ENCODE assay signal across 19 cellular contexts in the genomic region with DNA sequence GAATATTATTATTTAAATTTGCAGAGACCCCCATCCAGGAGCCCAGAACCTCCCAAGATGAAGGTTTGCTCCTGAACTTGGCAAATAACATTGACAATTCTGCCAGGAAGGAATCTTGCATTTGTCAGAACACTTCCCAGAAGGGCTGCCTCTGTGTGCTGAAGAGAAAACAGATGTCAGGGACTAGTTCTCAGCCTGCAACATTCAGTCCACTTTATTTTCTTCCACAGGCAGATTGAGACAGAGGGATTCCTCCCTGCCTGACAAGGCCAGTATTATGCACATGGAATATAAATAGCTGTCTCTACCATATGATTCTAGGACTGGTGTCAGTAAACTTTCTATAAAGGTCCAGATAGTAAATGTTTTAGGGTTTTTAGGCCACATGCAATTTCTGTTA.
DNase-seq lines count a peak whose midpoint lies in the region; ATAC-seq and TF ChIP-seq lines count a peak whose summit lies in the region.
"Had no signal": no experiment of that assay in that cellular context is flagged by ENCODE, and none has a peak within 500 bp of the region (broad histone marks: within the 10 kb centered on the region; RNA-seq: fewer than 3 reads in every experiment).

No MANE protein-coding gene starts in this region.

- H3K4me2 ChIP-seq in OCI-LY1 (ENCODE audit: low read length) (no peak overlapping the region), skeletal muscle satellite cell (ENCODE audit: low read length) (no peak overlapping the region)

- H3K4me1 ChIP-seq in OCI-LY1 (ENCODE audit: insufficient read depth, low read length, severe bottlenecking) (peaks cover 11% of the 10 kb centered on the region), skeletal muscle satellite cell (ENCODE audit: control insufficient read depth, insufficient read depth, low read length) (peaks cover 79% of the 10 kb centered on the region)
- H3K4me1 ChIP-seq: HAP-1 had no signal

- no peak overlapping the region for H3K9ac ChIP-seq in OCI-LY1 (ENCODE audit: low read length)
- peak overlapping the region; percentile 66 for H3K9ac ChIP-seq in skeletal muscle satellite cell (ENCODE audit: low read depth, low read length)

- H3K36me3 ChIP-seq in OCI-LY1 (ENCODE audit: insufficient read depth, low read length) = no peaks in the 10 kb centered on the region
- peaks cover 3% of the 10 kb centered on the region for H3K36me3 ChIP-seq in skeletal muscle satellite cell (ENCODE audit: insufficient read depth, low read length)
- H3K36me3 ChIP-seq: HAP-1 had no signal

- TF ChIP-seq CTCF in OCI-LY1 (IDR thresholded peaks at IDR 0.05; ENCODE audit: low read length) = no peak
- no peak for TF ChIP-seq CTCF in fibroblast of mammary gland (conservative IDR thresholded peaks at IDR 0.05; ENCODE audit: control insufficient read depth, insufficient read depth, low read depth, low read length)

- no peak overlapping the region for H2AFZ ChIP-seq in OCI-LY1 (ENCODE audit: low read length)

- no peaks in the 10 kb centered on the region for H3K9me2 ChIP-seq in OCI-LY1 (ENCODE audit: low read depth, low read length)

- DNase-seq in EH (ENCODE audit: low read depth) (peak; percentile 47), fibroblast of mammary gland (ENCODE audit: low read depth) (peak; percentile 84), Right ventricle myocardium inferior (ENCODE audit: missing footprints) (no peak)
- DNase-seq: ACHN; MM.1S; NCI-H1092; NCI-H1436 treated with DMSO at 0.1 percent for 48 hours; NCI-H2029; NCI-H2171 treated with DMSO at 0.1 percent for 48 hours; NCI-H446 treated with DMSO at 0.1 percent for 48 hours; NK-92 treated with Interleukin-12 subunit alpha and Interleukin-12 subunit beta, amount 100 ng/mL, for 24 hours; RPMI8226; SIG-M5 had no signal

- intact Hi-C loops in Right ventricle myocardium inferior (cut with DNase I) = no loop called here

- no peaks in the 10 kb centered on the region for H3K79me2 ChIP-seq in OCI-LY1 (ENCODE audit: insufficient read depth, low read length)

- no peaks in the 10 kb centered on the region for H4K20me1 ChIP-seq in OCI-LY1 (ENCODE audit: insufficient read depth, low read length)

- H3K9me3 ChIP-seq in OCI-LY1 (ENCODE audit: low read length) = no peaks in the 10 kb centered on the region
- H3K9me3 ChIP-seq in skeletal muscle satellite cell (replicated peaks; ENCODE audit: low read length) = no peaks in the 10 kb centered on the region
- H3K9me3 ChIP-seq: HAP-1 had no signal

- peak overlapping the region; percentile 30 for H3K27ac ChIP-seq in OCI-LY1 (ENCODE audit: low read depth, low read length, poor library complexity, severe bottlenecking)
- H3K27ac ChIP-seq: HL-60 had no signal

- H3K27me3 ChIP-seq in OCI-LY1 (ENCODE audit: insufficient read depth, low read length) = no peaks in the 10 kb centered on the region
- no peaks in the 10 kb centered on the region for H3K27me3 ChIP-seq in skeletal muscle satellite cell (ENCODE audit: control insufficient read depth, insufficient read depth, low read length)

- H3K4me3 ChIP-seq in OCI-LY1 (ENCODE audit: low read depth, low read length, poor library complexity, severe bottlenecking) = no peak overlapping the region
- no peak overlapping the region for H3K4me3 ChIP-seq in fibroblast of mammary gland (ENCODE audit: control insufficient read depth, low read depth, low read length)
- H3K4me3 ChIP-seq in skeletal muscle satellite cell (ENCODE audit: low read length) = no peak overlapping the region
- H3K4me3 ChIP-seq: HAP-1 had no signal

- H3F3A ChIP-seq in OCI-LY1 (ENCODE audit: insufficient read depth, low read length) = no peaks in the 10 kb centered on the region

- no peak for ATAC-seq in GM18517 (IDR thresholded peaks at IDR 0.05; ENCODE audit: unreplicated experiment)
- no peak for ATAC-seq in Right ventricle myocardium inferior
- no peak for ATAC-seq in GM21576 (IDR thresholded peaks at IDR 0.05; ENCODE audit: unreplicated experiment)
